Comparison of ENCODE assay signal across 1 cellular context in genomic region chr5:146446861-146447733, GRCh38.
A peak's percentile ranks its signal among the peaks of the same experiment; 100 is the strongest.
TF ChIP-seq lines count a peak whose summit lies in the region.

Gene TCERG1, plus strand, starts transcription at chr5:146447333. Its CDS starts 17 bp downstream, at chr5:146447350.

TF ChIP-seq in K562, 482 proteins besides CTCF, POLR2A, EP300 and RAD21 (continued from another document and continues in another):
- TF ChIP-seq ATF6 (CRISPR knock-in tag; IDR thresholded peaks at IDR 0.05): peak; percentile 53; the same call in 1 of the 2 replicates
- peak; percentile 86 for TF ChIP-seq EGR1 (conservative IDR thresholded peaks at IDR 0.05)
- no peak for TF ChIP-seq GTF3C2 (IDR thresholded peaks at IDR 0.05; ENCODE audit: borderline replicate concordance, extremely low read depth, insufficient read length)
- TF ChIP-seq SMAD4 (CRISPR knock-in tag; conservative IDR thresholded peaks at IDR 0.05): peak; percentile 91
- TF ChIP-seq FOXK2 (conservative IDR thresholded peaks at IDR 0.05 in 1 of 2, IDR thresholded peaks at IDR 0.05 in 1 of 2; ENCODE audit: low read depth in 2 of 2): no peak; a peak in 1 of 4 replicates
- peak; percentile 92 for TF ChIP-seq ZNF76 (CRISPR knock-in tag; IDR thresholded peaks at IDR 0.05; ENCODE audit: borderline replicate concordance)
- peak; percentile 96; the same call in 1 of the 2 replicates for TF ChIP-seq ZNF197 (CRISPR knock-in tag; IDR thresholded peaks at IDR 0.05; ENCODE audit: low read depth)
- 0 out of 2 replicates have a peak, but pooled peaks have one; percentile 70 for TF ChIP-seq ZNF609 (CRISPR knock-in tag; IDR thresholded peaks at IDR 0.05; ENCODE audit: borderline replicate concordance)
- no peak for TF ChIP-seq ZNF561 (CRISPR knock-in tag; conservative IDR thresholded peaks at IDR 0.05)
- no peak for TF ChIP-seq ZSCAN29 (IDR thresholded peaks at IDR 0.05)
- TF ChIP-seq OTX1 (CRISPR knock-in tag; IDR thresholded peaks at IDR 0.05): no peak
- TF ChIP-seq SPI1 (IDR thresholded peaks at IDR 0.05; ENCODE audit: borderline replicate concordance, low read depth, low read length): peak; percentile 64
- TF ChIP-seq SMC3 (conservative IDR thresholded peaks at IDR 0.05; ENCODE audit: insufficient read depth, low read depth, low read length): no peak
- TF ChIP-seq ZNF707 (CRISPR knock-in tag; conservative IDR thresholded peaks at IDR 0.05): peak; percentile 66; the same call in 1 of the 2 replicates
- no peak for TF ChIP-seq ZNF184 (CRISPR knock-in tag; IDR thresholded peaks at IDR 0.05)
- no peak for TF ChIP-seq ZNF347 (CRISPR knock-in tag; IDR thresholded peaks at IDR 0.05; ENCODE audit: low read depth)
- TF ChIP-seq POLR3G (IDR thresholded peaks at IDR 0.05; ENCODE audit: extremely low read depth, insufficient read length, insufficient replicate concordance): no peak
- no peak for TF ChIP-seq ZNF408 (CRISPR knock-in tag; IDR thresholded peaks at IDR 0.05; ENCODE audit: low read depth)
- TF ChIP-seq ZNF518B (CRISPR knock-in tag; IDR thresholded peaks at IDR 0.05): no peak
- no peak for TF ChIP-seq SLC30A9 (CRISPR knock-in tag; IDR thresholded peaks at IDR 0.05)
- peak; percentile 70 for TF ChIP-seq ZNF143 (CRISPR knock-in tag; IDR thresholded peaks at IDR 0.05)
- peak; percentile 73 for TF ChIP-seq TFAP4 (CRISPR knock-in tag; IDR thresholded peaks at IDR 0.05; ENCODE audit: borderline replicate concordance)
- no peak for TF ChIP-seq TFE3 (CRISPR knock-in tag; IDR thresholded peaks at IDR 0.05)
- TF ChIP-seq ZNF23 (CRISPR knock-in tag; IDR thresholded peaks at IDR 0.05): no peak
- TF ChIP-seq ELK3 (CRISPR knock-in tag; IDR thresholded peaks at IDR 0.05): no peak
- peak; percentile 46; the same call in 1 of the 2 replicates for TF ChIP-seq ZBTB12 (CRISPR knock-in tag; IDR thresholded peaks at IDR 0.05)
- TF ChIP-seq ZNF174 (CRISPR knock-in tag; IDR thresholded peaks at IDR 0.05): no peak
- TF ChIP-seq ZNF785 (CRISPR knock-in tag; IDR thresholded peaks at IDR 0.05): no peak
- no peak for TF ChIP-seq BDP1 (IDR thresholded peaks at IDR 0.05; ENCODE audit: insufficient read depth, insufficient read length)
- TF ChIP-seq ZBTB49 (CRISPR knock-in tag; IDR thresholded peaks at IDR 0.05; ENCODE audit: borderline replicate concordance): peak; percentile 93
- TF ChIP-seq MLX (CRISPR knock-in tag; conservative IDR thresholded peaks at IDR 0.05): no peak
- TF ChIP-seq SNAPC5 (CRISPR knock-in tag; IDR thresholded peaks at IDR 0.05): no peak
- peak; percentile 95 for TF ChIP-seq POLR2G (IDR thresholded peaks at IDR 0.05; ENCODE audit: low read depth, low read length)
- TF ChIP-seq ZNF124 (CRISPR knock-in tag; IDR thresholded peaks at IDR 0.05): no peak
- no peak for TF ChIP-seq ZNF282 (CRISPR knock-in tag; IDR thresholded peaks at IDR 0.05)
- no peak for TF ChIP-seq CHD1 (IDR thresholded peaks at IDR 0.05; ENCODE audit: low read length)
- peak; percentile 83; the same call in 1 of the 2 replicates for TF ChIP-seq ZBTB17 (CRISPR knock-in tag; IDR thresholded peaks at IDR 0.05)
- TF ChIP-seq LARP7 (IDR thresholded peaks at IDR 0.05): no peak; the same call in 1 of the 2 replicates
